22 cellular contexts compared by ENCODE assay signal in the genomic region with DNA sequence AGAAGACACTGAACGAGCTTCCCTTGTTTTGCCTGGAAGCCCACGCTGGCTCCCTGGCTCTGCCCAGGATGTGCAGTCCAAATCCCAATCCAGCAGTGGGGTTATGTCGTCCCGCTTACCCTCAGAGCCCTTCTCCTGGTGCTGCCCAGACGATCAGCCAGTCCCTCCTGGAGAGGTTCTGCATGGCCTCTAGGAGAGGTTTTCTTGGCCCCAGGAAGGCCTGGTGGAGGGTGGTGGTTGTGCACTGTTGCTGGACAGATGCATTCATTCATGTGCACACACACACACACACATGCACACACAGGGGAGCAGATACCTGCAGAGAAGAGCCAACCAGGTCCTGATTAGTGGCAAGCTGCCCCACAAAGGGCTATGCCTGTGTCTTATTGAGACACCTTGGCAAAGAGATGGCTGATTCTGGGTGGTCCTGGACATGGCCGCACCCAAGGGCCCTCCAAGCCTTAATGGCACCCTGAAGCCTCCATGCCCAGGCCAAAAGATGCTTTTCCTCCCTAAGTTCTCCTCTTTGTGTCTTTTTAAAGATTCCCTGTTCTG. TPM values are rescaled to one million over a fixed set of nuclear protein-coding genes. Genes with fewer than 3 reads are reported as not detected.
DNase-seq lines count a peak whose midpoint lies in the region; ATAC-seq and TF ChIP-seq lines count a peak whose summit lies in the region.
"Had no signal": no experiment of that assay in that cellular context is flagged by ENCODE, and none has a peak within 500 bp of the region (broad histone marks: within the 10 kb centered on the region; RNA-seq: fewer than 3 reads in every experiment).

No MANE protein-coding gene starts in this region.

- H4K20me1 ChIP-seq in neural progenitor cell (ENCODE audit: low read depth): peaks cover 39% of the 10 kb centered on the region

- no peaks in the 10 kb centered on the region for H3K36me3 ChIP-seq in neural progenitor cell
- H3K36me3 ChIP-seq: brain microvascular endothelial cell, pancreas had no signal

- H3K9me3 Mint-ChIP-seq in natural killer cell treated with Interleukin-12 subunit alpha and Interleukin-12 subunit beta and Interleukin-15 and Interleukin-18, amount 100 ng/mL, for 72 hours: no peaks in the 10 kb centered on the region
- no peaks in the 10 kb centered on the region for H3K9me3 Mint-ChIP-seq in natural killer cell
- H3K9me3 Mint-ChIP-seq in neural progenitor cell: no peaks in the 10 kb centered on the region
- H3K9me3 Mint-ChIP-seq: activated naive CD8-positive, alpha-beta T cell treated with anti-CD3 and anti-CD28 coated beads, Interleukin-2, amount 10 ng/mL, durations not matched to agents 7 days and 5 days; activated T-helper 17 cell treated with anti-CD3 and anti-CD28 coated beads, Interleukin-2, amount 50 U/mL, for 72 hours; CD4-positive, alpha-beta T cell had no signal

- H3F3A ChIP-seq in neural progenitor cell (ENCODE audit: low read depth): peaks cover 12% of the 10 kb centered on the region

- H3K36me3 Mint-ChIP-seq in natural killer cell treated with Interleukin-12 subunit alpha and Interleukin-12 subunit beta and Interleukin-15 and Interleukin-18, amount 100 ng/mL, for 72 hours: no peaks in the 10 kb centered on the region
- H3K36me3 Mint-ChIP-seq in natural killer cell: no peaks in the 10 kb centered on the region
- H3K36me3 Mint-ChIP-seq in neural progenitor cell: no peaks in the 10 kb centered on the region
- H3K36me3 Mint-ChIP-seq: activated naive CD8-positive, alpha-beta T cell treated with anti-CD3 and anti-CD28 coated beads, Interleukin-2, amount 10 ng/mL, durations not matched to agents 7 days and 5 days had no signal

- H3K27me3 ChIP-seq in neural progenitor cell: peaks cover 38% of the 10 kb centered on the region
- H3K27me3 ChIP-seq: pancreas had no signal

- no peaks in the 10 kb centered on the region for H3K4me1 Mint-ChIP-seq in natural killer cell treated with Interleukin-12 subunit alpha and Interleukin-12 subunit beta and Interleukin-15 and Interleukin-18, amount 100 ng/mL, for 72 hours (ENCODE audit: low read depth in 2 of 2)
- no peaks in the 10 kb centered on the region for H3K4me1 Mint-ChIP-seq in natural killer cell
- peaks cover 13% of the 10 kb centered on the region for H3K4me1 Mint-ChIP-seq in neural progenitor cell
- H3K4me1 Mint-ChIP-seq: activated naive CD8-positive, alpha-beta T cell treated with anti-CD3 and anti-CD28 coated beads, Interleukin-2, amount 10 ng/mL, durations not matched to agents 7 days and 5 days; activated T-helper 17 cell treated with anti-CD3 and anti-CD28 coated beads, Interleukin-2, amount 50 U/mL, for 72 hours had no signal

- intact Hi-C loops in natural killer cell (cut with micrococcal nuclease): no loop called here

- H3K4me3 ChIP-seq in neural progenitor cell: no peak overlapping the region
- H3K4me3 ChIP-seq: lung had no signal

- H3K9ac ChIP-seq in neural progenitor cell: no peak overlapping the region

- H3K27ac ChIP-seq in neural progenitor cell: no peak overlapping the region
- H3K27ac ChIP-seq: brain microvascular endothelial cell, foreskin keratinocyte, pancreas had no signal

- H3K4me3 Mint-ChIP-seq in natural killer cell treated with Interleukin-12 subunit alpha and Interleukin-12 subunit beta and Interleukin-15 and Interleukin-18, amount 100 ng/mL, for 72 hours: no peak overlapping the region
- no peak overlapping the region for H3K4me3 Mint-ChIP-seq in natural killer cell
- H3K4me3 Mint-ChIP-seq in neural progenitor cell: peak overlapping the region; percentile 86
- H3K4me3 Mint-ChIP-seq: activated naive CD8-positive, alpha-beta T cell treated with anti-CD3 and anti-CD28 coated beads, Interleukin-2, amount 10 ng/mL, durations not matched to agents 7 days and 5 days; activated T-helper 17 cell treated with anti-CD3 and anti-CD28 coated beads, Interleukin-2, amount 50 U/mL, for 72 hours; CD4-positive, alpha-beta T cell had no signal

- H2AFZ ChIP-seq in neural progenitor cell (replicated peaks): no peak overlapping the region

- no peak for ATAC-seq in natural killer cell treated with Interleukin-12 subunit alpha and Interleukin-12 subunit beta and Interleukin-15 and Interleukin-18, amount 100 ng/mL, for 72 hours
- ATAC-seq in natural killer cell (no peak), omental fat pad (ENCODE audit: low FRiP score) (no peak)
- ATAC-seq: activated T-helper 17 cell treated with anti-CD3 and anti-CD28 coated beads, Interleukin-2, amount 50 U/mL, for 72 hours; foreskin keratinocyte had no signal

- peaks cover 20 to 25% of the 10 kb centered on the region in 2 donors for H3K27me3 Mint-ChIP-seq in natural killer cell treated with Interleukin-12 subunit alpha and Interleukin-12 subunit beta and Interleukin-15 and Interleukin-18, amount 100 ng/mL, for 72 hours
- H3K27me3 Mint-ChIP-seq in natural killer cell (ENCODE audit: low read depth in 2 of 2): peaks cover 13 to 17% of the 10 kb centered on the region in 2 donors
- H3K27me3 Mint-ChIP-seq in neural progenitor cell (ENCODE audit: insufficient read depth, low read depth): peaks cover 17% of the 10 kb centered on the region

- TF ChIP-seq CTCF in natural killer cell (IDR thresholded peaks at IDR 0.05): no peak
- TF ChIP-seq CTCF in neural progenitor cell (IDR thresholded peaks at IDR 0.05): no peak
- no peak for TF ChIP-seq CTCF in omental fat pad (IDR thresholded peaks at IDR 0.05)

- H3K4me2 ChIP-seq in neural progenitor cell: no peak overlapping the region

- peak; percentile 54 for DNase-seq in natural killer cell treated with Interleukin-12 subunit alpha and Interleukin-12 subunit beta and Interleukin-15 and Interleukin-18, amount 100 ng/mL, for 72 hours (ENCODE audit: low spot score)
- DNase-seq in natural killer cell (no peak), ecto neural progenitor cell (ENCODE audit: low spot score) (peak; percentile 44), neural progenitor cell (ENCODE audit: low spot score) (no peak), cortex of kidney (lab: John Stamatoyannopoulos, UW) (no peak), anterior cingulate cortex (lab: John Stamatoyannopoulos, UW) (no peak), omental fat pad (ENCODE audit: low spot score) (no peak)
- DNase-seq: activated CD4-positive, CD25-positive, alpha-beta regulatory T cell treated with anti-CD3 and anti-CD28 coated beads, Interleukin-2, amount 50 U/mL, for 72 hours; CD4-positive, alpha-beta T cell; foreskin keratinocyte; GOT3; hippocampal formation; NCI-H1048; NCI-H1930; NCI-H774; Right ventricle myocardium superior had no signal

- H3K27ac Mint-ChIP-seq in natural killer cell treated with Interleukin-12 subunit alpha and Interleukin-12 subunit beta and Interleukin-15 and Interleukin-18, amount 100 ng/mL, for 72 hours: no peak overlapping the region
- H3K27ac Mint-ChIP-seq in natural killer cell: no peak overlapping the region
- no peak overlapping the region for H3K27ac Mint-ChIP-seq in neural progenitor cell
- H3K27ac Mint-ChIP-seq: activated naive CD8-positive, alpha-beta T cell treated with anti-CD3 and anti-CD28 coated beads, Interleukin-2, amount 10 ng/mL, durations not matched to agents 7 days and 5 days; activated T-helper 17 cell treated with anti-CD3 and anti-CD28 coated beads, Interleukin-2, amount 50 U/mL, for 72 hours; CD4-positive, alpha-beta T cell had no signal

- peaks cover 8% of the 10 kb centered on the region for H3K4me1 ChIP-seq in neural progenitor cell
- H3K4me1 ChIP-seq: foreskin keratinocyte, pancreas had no signal

- no peaks in the 10 kb centered on the region for H3K9me3 ChIP-seq in neural progenitor cell (ENCODE audit: low read depth)
- H3K9me3 ChIP-seq: pancreas had no signal

- no peaks in the 10 kb centered on the region for H3K79me2 ChIP-seq in neural progenitor cell (ENCODE audit: low read depth)

RNA-seq across cellular contexts. Expression of a gene that starts 10.5 kb away (rescaled TPM):
- total RNA-seq in natural killer cell treated with Interleukin-12 subunit alpha and Interleukin-12 subunit beta and Interleukin-15 and Interleukin-18, amount 100 ng/mL, for 72 hours: not detected
- under 1 TPM in 1 of 3 donors, not detected in 2; 0.18 TPM for total RNA-seq in natural killer cell
- 4.0 and 6.6 TPM in 2 replicates for total RNA-seq in neural progenitor cell (ENCODE audit: low replicate concordance)
- total RNA-seq in omental fat pad: 10 to 100 TPM; 12.1 to 31.4 (median 23.2) TPM
- total RNA-seq: activated naive CD8-positive, alpha-beta T cell treated with anti-CD3 and anti-CD28 coated beads, Interleukin-2, amount 10 ng/mL, durations not matched to agents 7 days and 5 days; CD4-positive, alpha-beta T cell; OCI-LY7 had no signal

Comparison
In these comparisons a context has a peak if more than half of its experiments do, and no peak if none do; other contexts are left out.
1. DNase-seq: peak in natural killer cell treated with Interleukin-12 subunit alpha and Interleukin-12 subunit beta and Interleukin-15 and Interleukin-18, amount 100 ng/mL, for 72 hours (single experiment) and ecto neural progenitor cell (single experiment); none in natural killer cell (single experiment), neural progenitor cell (single experiment), cortex of kidney (single experiment), anterior cingulate cortex (0 of 58) and omental fat pad (single experiment).